Comparison of ENCODE assay signal across 8 cellular contexts in the genomic region with DNA sequence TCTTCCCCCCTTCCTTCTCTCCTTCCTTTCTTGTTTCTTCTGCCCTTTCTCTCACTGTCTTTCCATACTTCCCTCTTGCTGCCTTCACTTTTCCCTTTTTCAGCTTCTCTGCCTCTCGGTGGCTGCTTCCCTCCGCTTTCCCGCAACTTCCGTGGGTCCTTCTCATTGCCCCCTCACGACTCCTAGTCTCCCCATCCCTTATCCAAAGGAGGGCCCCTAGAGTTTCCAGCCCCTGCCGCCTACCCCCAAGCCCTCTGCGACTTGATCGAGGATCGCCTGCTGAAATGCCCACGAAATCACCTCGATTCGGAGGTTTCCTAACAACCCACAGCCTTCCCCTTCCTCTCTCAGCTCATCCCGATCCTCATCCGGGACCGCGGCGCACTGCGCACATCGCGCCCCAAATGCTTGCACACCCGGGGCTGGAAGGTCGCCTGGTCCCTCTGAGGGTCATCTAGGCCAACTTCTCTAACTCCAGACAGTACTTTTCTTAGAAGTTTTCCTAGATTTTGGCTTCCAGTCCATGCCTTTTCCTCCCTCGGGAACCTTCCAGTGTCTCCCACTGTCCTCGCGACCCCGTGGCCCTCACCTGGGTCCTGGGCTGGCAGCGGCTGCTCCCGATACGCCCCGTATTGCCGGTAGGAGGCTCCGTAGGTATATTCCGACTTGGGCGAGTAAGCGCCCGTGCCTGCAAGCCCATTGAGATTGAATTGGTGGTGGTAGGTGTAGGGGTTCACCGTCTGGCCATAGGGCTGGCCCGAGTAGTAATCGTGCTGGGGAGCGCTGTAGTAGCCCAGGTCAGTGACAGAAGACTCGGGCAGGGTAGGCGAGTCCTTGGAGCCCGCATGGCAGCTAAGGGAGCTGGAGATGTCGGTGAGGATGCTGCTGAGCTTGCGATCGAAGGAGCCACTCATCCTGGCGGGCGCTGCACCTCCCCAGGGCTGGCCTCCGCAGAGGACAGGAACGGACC. TPM values are rescaled to one million over a fixed set of nuclear protein-coding genes. Genes with fewer than 3 reads are reported as not detected.
A peak's percentile ranks its signal among the peaks of the same experiment; 100 is the strongest.
DNase-seq lines count a peak whose midpoint lies in the region; ATAC-seq and TF ChIP-seq lines count a peak whose summit lies in the region.

No MANE protein-coding gene starts in this region.

- H3K4me1 ChIP-seq in hepatocyte (ENCODE audit: insufficient read depth) = peaks cover 22% of the 10 kb centered on the region

- no peaks in the 10 kb centered on the region for H3K36me3 ChIP-seq in hepatocyte (replicated peaks; ENCODE audit: insufficient read depth, low read depth)

- H3K9me2 ChIP-seq in hepatocyte (replicated peaks; ENCODE audit: insufficient read depth) = no peaks in the 10 kb centered on the region

- H3K4me3 ChIP-seq in hepatocyte = peak overlapping the region; percentile 32

- CTCF ChIA-PET in WTC11 (lab: Charles Lee) = interaction anchor here (0.6 to 8.1 kb wide), 33 partner anchors 8 to 437 kb away, joined by 3 to 269 read pairs (median 6); partner anchors contain the start of genes DLX4 and ITGA3

- H3K27ac ChIP-seq in hepatocyte = no peak overlapping the region

- H3K9me3 Mint-ChIP-seq in T-helper 1 cell treated with Interleukin-12 subunit alpha and Interleukin-12 subunit beta and Interleukin-4 antibody, amounts not matched to agents 30 μg/mL and 1 μg/mL, for 36 hours = no peaks in the 10 kb centered on the region
- no peaks in the 10 kb centered on the region for H3K9me3 Mint-ChIP-seq in WTC11
- H3K9me3 Mint-ChIP-seq in stimulated activated naive CD8-positive, alpha-beta T cell treated with anti-CD3 and anti-CD28 coated beads, Interleukin-15, amount 100 ng/mL, for 72 hours = no peaks in the 10 kb centered on the region

- H3K79me2 ChIP-seq in hepatocyte = no peaks in the 10 kb centered on the region

- H3K36me3 Mint-ChIP-seq in T-helper 1 cell treated with Interleukin-12 subunit alpha and Interleukin-12 subunit beta and Interleukin-4 antibody, amounts not matched to agents 30 μg/mL and 1 μg/mL, for 36 hours (ENCODE audit: low read depth) = peaks cover 4% of the 10 kb centered on the region
- H3K36me3 Mint-ChIP-seq in WTC11 = no peaks in the 10 kb centered on the region

- ATAC-seq in WTC11 (peak; percentile 26), GM18498 (IDR thresholded peaks at IDR 0.05; ENCODE audit: unreplicated experiment) (no peak), HG03439 (IDR thresholded peaks at IDR 0.05; ENCODE audit: unreplicated experiment) (no peak)
- no peak for ATAC-seq in stimulated activated naive CD8-positive, alpha-beta T cell treated with anti-CD3 and anti-CD28 coated beads, Interleukin-15, amount 100 ng/mL, for 72 hours

- H3K4me2 ChIP-seq in hepatocyte = peak overlapping the region; percentile 94

- peak overlapping the region; percentile 66 for H2AFZ ChIP-seq in hepatocyte

- POLR2A ChIA-PET in WTC11 (lab: Charles Lee) = interaction anchor here (0.5 to 1.6 kb wide), 6 partner anchors 26 to 133 kb away, joined by 3 to 5 read pairs (median 4); partner anchors contain the start of gene DLX4

- peaks cover 72% of the 10 kb centered on the region for H3K27me3 ChIP-seq in hepatocyte

- peaks cover 75% of the 10 kb centered on the region for H3K27me3 Mint-ChIP-seq in T-helper 1 cell treated with Interleukin-12 subunit alpha and Interleukin-12 subunit beta and Interleukin-4 antibody, amounts not matched to agents 30 μg/mL and 1 μg/mL, for 36 hours (ENCODE audit: low read depth)
- H3K27me3 Mint-ChIP-seq in WTC11 (ENCODE audit: low read depth) = peaks cover 93% of the 10 kb centered on the region
- H3K27me3 Mint-ChIP-seq in stimulated activated naive CD8-positive, alpha-beta T cell treated with anti-CD3 and anti-CD28 coated beads, Interleukin-15, amount 100 ng/mL, for 72 hours = peaks cover 89% of the 10 kb centered on the region

- H4K20me1 ChIP-seq in hepatocyte (ENCODE audit: insufficient read depth, poor library complexity, severe bottlenecking) = no peaks in the 10 kb centered on the region

- H3K9me3 ChIP-seq in hepatocyte (ENCODE audit: low read depth) = no peaks in the 10 kb centered on the region

- no peak overlapping the region for H3K27ac Mint-ChIP-seq in T-helper 1 cell treated with Interleukin-12 subunit alpha and Interleukin-12 subunit beta and Interleukin-4 antibody, amounts not matched to agents 30 μg/mL and 1 μg/mL, for 36 hours
- H3K27ac Mint-ChIP-seq in WTC11 = no peak overlapping the region
- H3K27ac Mint-ChIP-seq in stimulated activated naive CD8-positive, alpha-beta T cell treated with anti-CD3 and anti-CD28 coated beads, Interleukin-15, amount 100 ng/mL, for 72 hours = peak overlapping the region in 1 of 2 donors; percentile 19

- peak overlapping the region; percentile 89 for H3K4me3 Mint-ChIP-seq in T-helper 1 cell treated with Interleukin-12 subunit alpha and Interleukin-12 subunit beta and Interleukin-4 antibody, amounts not matched to agents 30 μg/mL and 1 μg/mL, for 36 hours
- H3K4me3 Mint-ChIP-seq in WTC11 = peak overlapping the region; percentile 72
- H3K4me3 Mint-ChIP-seq in stimulated activated naive CD8-positive, alpha-beta T cell treated with anti-CD3 and anti-CD28 coated beads, Interleukin-15, amount 100 ng/mL, for 72 hours = peak overlapping the region; percentile 69 to 80

- peak; percentile 26; the same call in 1 of the 2 replicates for TF ChIP-seq CTCF in WTC11 (IDR thresholded peaks at IDR 0.05)
- no peak for TF ChIP-seq CTCF in hepatocyte (IDR thresholded peaks at IDR 0.05; ENCODE audit: poor library complexity)

- DNase-seq in T-helper 1 cell (no peak), WTC11 (ENCODE audit: low spot score) (peak; percentile 63), hepatocyte (ENCODE audit: low spot score) (peak; percentile 28), DMS153 treated with DMSO at 0.1 percent for 48 hours (lab: John Stamatoyannopoulos, UW; ENCODE audit: unreplicated experiment) (no peak)
- no peak for DNase-seq in stimulated activated naive CD8-positive, alpha-beta T cell treated with anti-CD3 and anti-CD28 coated beads, Interleukin-15, amount 100 ng/mL, for 72 hours

- WGBS in hepatocyte (ENCODE audit: low lambda C conversion rate, missing lambda C conversion rate) = 4% methylated on average over 46 of the region's 50 CpGs

- H3K4me1 Mint-ChIP-seq in T-helper 1 cell treated with Interleukin-12 subunit alpha and Interleukin-12 subunit beta and Interleukin-4 antibody, amounts not matched to agents 30 μg/mL and 1 μg/mL, for 36 hours (ENCODE audit: low read depth) = peaks cover 24% of the 10 kb centered on the region
- H3K4me1 Mint-ChIP-seq in WTC11 = peaks cover 33% of the 10 kb centered on the region
- peaks cover 41% of the 10 kb centered on the region for H3K4me1 Mint-ChIP-seq in stimulated activated naive CD8-positive, alpha-beta T cell treated with anti-CD3 and anti-CD28 coated beads, Interleukin-15, amount 100 ng/mL, for 72 hours

TF ChIP-seq in WTC11, 78 proteins besides CTCF, POLR2A, EP300 and RAD21:
- TF ChIP-seq, protein P1, sequence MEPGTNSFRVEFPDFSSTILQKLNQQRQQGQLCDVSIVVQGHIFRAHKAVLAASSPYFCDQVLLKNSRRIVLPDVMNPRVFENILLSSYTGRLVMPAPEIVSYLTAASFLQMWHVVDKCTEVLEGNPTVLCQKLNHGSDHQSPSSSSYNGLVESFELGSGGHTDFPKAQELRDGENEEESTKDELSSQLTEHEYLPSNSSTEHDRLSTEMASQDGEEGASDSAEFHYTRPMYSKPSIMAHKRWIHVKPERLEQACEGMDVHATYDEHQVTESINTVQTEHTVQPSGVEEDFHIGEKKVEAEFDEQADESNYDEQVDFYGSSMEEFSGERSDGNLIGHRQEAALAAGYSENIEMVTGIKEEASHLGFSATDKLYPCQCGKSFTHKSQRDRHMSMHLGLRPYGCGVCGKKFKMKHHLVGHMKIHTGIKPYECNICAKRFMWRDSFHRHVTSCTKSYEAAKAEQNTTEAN (CRISPR knock-in tag; IDR thresholded peaks at IDR 0.05) = no peak
- TF ChIP-seq SMAD4 (CRISPR knock-in tag; IDR thresholded peaks at IDR 0.05) (no peak), TEAD1 (CRISPR knock-in tag; IDR thresholded peaks at IDR 0.05) (0 out of 2 replicates have a peak, but pooled peaks have one; percentile 8), MYBL2 (CRISPR knock-in tag; IDR thresholded peaks at IDR 0.05) (0 out of 2 replicates have a peak, but pooled peaks have one; percentile 21)
- TF ChIP-seq, protein P2, sequence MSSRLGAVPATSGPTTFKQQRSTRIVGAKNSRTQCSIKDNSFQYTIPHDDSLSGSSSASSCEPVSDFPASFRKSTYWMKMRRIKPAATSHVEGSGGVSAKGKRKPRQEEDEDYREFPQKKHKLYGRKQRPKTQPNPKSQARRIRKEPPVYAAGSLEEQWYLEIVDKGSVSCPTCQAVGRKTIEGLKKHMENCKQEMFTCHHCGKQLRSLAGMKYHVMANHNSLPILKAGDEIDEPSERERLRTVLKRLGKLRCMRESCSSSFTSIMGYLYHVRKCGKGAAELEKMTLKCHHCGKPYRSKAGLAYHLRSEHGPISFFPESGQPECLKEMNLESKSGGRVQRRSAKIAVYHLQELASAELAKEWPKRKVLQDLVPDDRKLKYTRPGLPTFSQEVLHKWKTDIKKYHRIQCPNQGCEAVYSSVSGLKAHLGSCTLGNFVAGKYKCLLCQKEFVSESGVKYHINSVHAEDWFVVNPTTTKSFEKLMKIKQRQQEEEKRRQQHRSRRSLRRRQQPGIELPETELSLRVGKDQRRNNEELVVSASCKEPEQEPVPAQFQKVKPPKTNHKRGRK (CRISPR knock-in tag; IDR thresholded peaks at IDR 0.05; ENCODE audit: borderline replicate concordance) = peak; percentile 79; the same call in 1 of the 2 replicates

RNA-seq across cellular contexts. Expression of gene DLX3, which starts 0.7 kb away (rescaled TPM):
- total RNA-seq in WTC11 (2021) (0.44 to 0.78 TPM (median 0.74 TPM) in 3 replicates), hepatocyte (0.37 and 0.88 TPM in 2 replicates)
- 0.55 and 1.1 TPM in 2 replicates for polyA plus RNA-seq in hepatocyte

RNA-seq across cellular contexts. Expression of gene DLX4, which starts 25.4 kb away (rescaled TPM):
- total RNA-seq in WTC11 (2021) = 1.3 to 1.8 TPM (median 1.6 TPM) in 3 replicates
- 0.17 and 0.32 TPM in 2 replicates for total RNA-seq in hepatocyte
- 1.4 and 3.7 TPM in 2 replicates for polyA plus RNA-seq in hepatocyte

Comparison
In these comparisons a context has a peak if more than half of its experiments do, and no peak if none do; other contexts are left out.
1. DNase-seq: peak in WTC11 (single experiment) and hepatocyte (single experiment); none in T-helper 1 cell (0 of 5), stimulated activated naive CD8-positive, alpha-beta T cell treated with anti-CD3 and anti-CD28 coated beads, Interleukin-15, amount 100 ng/mL, for 72 hours (0 of 2) and DMS153 treated with DMSO at 0.1 percent for 48 hours (single experiment).
2. Peak in every context shown above with its lines, with median percentiles within 50 percentile points of each other: H3K4me3 Mint-ChIP-seq.